In genomic region chr2:156526950-156527636, GRCh38 we compare ENCODE assay signal across 1 cellular context.
A peak's percentile ranks its signal among the peaks of the same experiment; 100 is the strongest.
TF ChIP-seq lines count a peak whose summit lies in the region.

No MANE protein-coding gene starts in this region.

TF ChIP-seq in GM12878, 131 proteins besides CTCF, POLR2A, EP300 and RAD21 (continued from another document and continues in another):
- peak; percentile 90 for TF ChIP-seq ZNF592 (IDR thresholded peaks at IDR 0.05)
- peak; percentile 100 for TF ChIP-seq JUNB (IDR thresholded peaks at IDR 0.05)
- 0 out of 2 replicates have a peak, but pooled peaks have one; percentile 89 for TF ChIP-seq RCOR1 (conservative IDR thresholded peaks at IDR 0.05; ENCODE audit: low read depth, low read length)
- TF ChIP-seq NR2F1 (conservative IDR thresholded peaks at IDR 0.05): peak; percentile 93
- TF ChIP-seq BCL3 (IDR thresholded peaks at IDR 0.05; ENCODE audit: borderline replicate concordance, insufficient read depth, low read depth, low read length, poor library complexity, severe bottlenecking): peak; percentile 88
- peak; percentile 70; the same call in 1 of the 2 replicates for TF ChIP-seq MXI1 (IDR thresholded peaks at IDR 0.05; ENCODE audit: low read depth, low read length)
- peak; percentile 97 for TF ChIP-seq ZNF384 (IDR thresholded peaks at IDR 0.05; ENCODE audit: borderline replicate concordance, low read depth, low read length)
- peak in 1 of 2 experiments; percentile 73; a peak in 1 of 4 replicates for TF ChIP-seq CEBPB (IDR thresholded peaks at IDR 0.05; ENCODE audit: borderline replicate concordance in 1 of 2, low read depth in 2 of 2, low read length in 2 of 2)
- no peak for TF ChIP-seq NFYA (IDR thresholded peaks at IDR 0.05; ENCODE audit: borderline replicate concordance, low read depth, low read length)
- no peak for TF ChIP-seq SIX5 (IDR thresholded peaks at IDR 0.05; ENCODE audit: low read depth, low read length, severe bottlenecking)
- no peak for TF ChIP-seq PRDM15 (CRISPR knock-in tag; IDR thresholded peaks at IDR 0.05)
- TF ChIP-seq ZBTB4 (CRISPR knock-in tag; IDR thresholded peaks at IDR 0.05): no peak
- peak; percentile 77; the same call in 1 of the 2 replicates for TF ChIP-seq CHD2 (IDR thresholded peaks at IDR 0.05; ENCODE audit: borderline replicate concordance, low read depth, low read length)
- no peak for TF ChIP-seq PBX3 (IDR thresholded peaks at IDR 0.05; ENCODE audit: insufficient replicate concordance, low read depth, low read length)
- TF ChIP-seq RUNX3 (IDR thresholded peaks at IDR 0.05; ENCODE audit: low read length): peak; percentile 86
- TF ChIP-seq TCF3 (IDR thresholded peaks at IDR 0.05; ENCODE audit: borderline replicate concordance, insufficient read depth, low read depth, low read length): no peak
- TF ChIP-seq CREB1 (IDR thresholded peaks at IDR 0.05; ENCODE audit: low read depth): peak; percentile 69
- no peak for TF ChIP-seq MAX (IDR thresholded peaks at IDR 0.05; ENCODE audit: low read depth, low read length)
- TF ChIP-seq HSF1 (IDR thresholded peaks at IDR 0.05; ENCODE audit: low read depth, low read length): peak; percentile 68; the same call in 1 of the 2 replicates
- peak; percentile 87 for TF ChIP-seq IKZF1 (conservative IDR thresholded peaks at IDR 0.05)
- TF ChIP-seq ZSCAN29 (IDR thresholded peaks at IDR 0.05): no peak; the same call in 1 of the 2 replicates
- TF ChIP-seq RAD51 (IDR thresholded peaks at IDR 0.05): peak; percentile 59
- no peak for TF ChIP-seq ATF3 (IDR thresholded peaks at IDR 0.05; ENCODE audit: borderline replicate concordance, extremely low read depth, low read depth, low read length)
- no peak for TF ChIP-seq KAT2A (conservative IDR thresholded peaks at IDR 0.05; ENCODE audit: control insufficient read depth, low read depth, low read length)
- TF ChIP-seq PML (IDR thresholded peaks at IDR 0.05; ENCODE audit: low read length): peak; percentile 79
- no peak for TF ChIP-seq EZH2 (IDR thresholded peaks at IDR 0.05; ENCODE audit: borderline replicate concordance, control insufficient read depth, low read depth, low read length)
- TF ChIP-seq CBX5 (IDR thresholded peaks at IDR 0.05; ENCODE audit: low read depth): peak; percentile 91; the same call in 1 of the 2 replicates
- TF ChIP-seq ATF7 (IDR thresholded peaks at IDR 0.05; ENCODE audit: low read depth): peak; percentile 95
- TF ChIP-seq GATAD2B (conservative IDR thresholded peaks at IDR 0.05; ENCODE audit: low read depth): 0 out of 2 replicates have a peak, but pooled peaks have one; percentile 47
- TF ChIP-seq NR2C2 (IDR thresholded peaks at IDR 0.05; ENCODE audit: borderline replicate concordance, control insufficient read depth, insufficient read length, low read depth): no peak
- peak; percentile 86 for TF ChIP-seq ZBED1 (IDR thresholded peaks at IDR 0.05; ENCODE audit: borderline replicate concordance)
- TF ChIP-seq BHLHE40 (IDR thresholded peaks at IDR 0.05; ENCODE audit: borderline replicate concordance in 1 of 2, low read depth in 2 of 2, low read length in 1 of 2): peak; percentile 85 to 88
- no peak for TF ChIP-seq USF2 (IDR thresholded peaks at IDR 0.05; ENCODE audit: borderline replicate concordance, low read depth, low read length)
- no peak for TF ChIP-seq ZNF274 (IDR thresholded peaks at IDR 0.05; ENCODE audit: insufficient read depth, insufficient read length)
- no peak for TF ChIP-seq ZNF622 (IDR thresholded peaks at IDR 0.05)
- peak; percentile 99 for TF ChIP-seq NFIC (IDR thresholded peaks at IDR 0.05; ENCODE audit: low read depth, low read length)
- no peak for TF ChIP-seq CHD1 (IDR thresholded peaks at IDR 0.05; ENCODE audit: low read depth, low read length)
- TF ChIP-seq IRF4 (IDR thresholded peaks at IDR 0.05; ENCODE audit: low read depth, low read length): peak; percentile 91
- TF ChIP-seq SREBF1 (IDR thresholded peaks at IDR 0.05; ENCODE audit: low read length): peak; percentile 93
- TF ChIP-seq JUND (IDR thresholded peaks at IDR 0.05; ENCODE audit: low read depth, low read length): peak; percentile 94
- no peak for TF ChIP-seq YY1 (IDR thresholded peaks at IDR 0.05; ENCODE audit: low read depth, low read length)
- TF ChIP-seq MEF2A (IDR thresholded peaks at IDR 0.05; ENCODE audit: insufficient read depth, low read depth, low read length): peak; percentile 97
- peak; percentile 100 for TF ChIP-seq ZNF217 (IDR thresholded peaks at IDR 0.05)
- TF ChIP-seq SUZ12 (IDR thresholded peaks at IDR 0.05; ENCODE audit: unreplicated experiment): no peak
- TF ChIP-seq BMI1 (IDR thresholded peaks at IDR 0.05; ENCODE audit: borderline replicate concordance): peak; percentile 93
- no peak for TF ChIP-seq EGR1 (IDR thresholded peaks at IDR 0.05; ENCODE audit: borderline replicate concordance in 1 of 2, low read depth in 2 of 2, low read length in 2 of 2)
- no peak for TF ChIP-seq CBFB (IDR thresholded peaks at IDR 0.05; ENCODE audit: low read depth)
- TF ChIP-seq SMAD5 (IDR thresholded peaks at IDR 0.05; ENCODE audit: low read depth): no peak
